In genomic region chr9:127450831-127451680, GRCh38 we compare ENCODE assay signal across 8 cellular contexts. TPM values are rescaled to one million over a fixed set of nuclear protein-coding genes. Genes with fewer than 3 reads are reported as not detected.
DNase-seq lines count a peak whose midpoint lies in the region; TF ChIP-seq lines count a peak whose summit lies in the region.

Gene LRSAM1, plus strand, starts transcription at chr9:127451510. Its CDS starts 3,018 bp downstream, at chr9:127454528.
Gene RPL12, minus strand, starts transcription at chr9:127451406. Its CDS starts 89 bp downstream, at chr9:127451317.

- peak within 1 kb of the TSS; percentile 99 for H3K23ac ChIP-seq in neuronal stem cell (ENCODE audit: low read depth, low read length, poor library complexity)

- H3K4me1 ChIP-seq in neuronal stem cell (ENCODE audit: control insufficient read depth in 2 of 2, insufficient read depth in 1 of 2, low read depth in 1 of 2, low read length in 2 of 2) (peaks cover 11 to 18% of the 10 kb centered on the region in 2 donors), subcutaneous abdominal adipose tissue (ENCODE audit: control insufficient read depth in 5 of 5, insufficient read depth in 5 of 5, low read length in 5 of 5) (peaks cover 8 to 61% (median 40%) of the 10 kb centered on the region in 5 donors)

- H3K27me3 ChIP-seq in neuronal stem cell (ENCODE audit: control insufficient read depth in 3 of 3, insufficient read depth in 3 of 3, low read depth in 1 of 3, low read length in 3 of 3) (no peaks in the 10 kb centered on the region), subcutaneous abdominal adipose tissue (ENCODE audit: control insufficient read depth in 5 of 5, insufficient read depth in 4 of 5, low read length in 5 of 5) (no peaks in the 10 kb centered on the region)

- CTCF ChIA-PET in HEK293T (lab: Yijun Ruan, JAX), result no interaction called here

- WGBS in neuronal stem cell (ENCODE audit: extremely low coverage in 2 of 2, insufficient read length in 2 of 2, insufficient replicate concordance in 1 of 2), 2 donors, result no CpG with 5 or more reads among the region's 73 CpGs

- H2AK5ac ChIP-seq in neuronal stem cell (ENCODE audit: low read depth, low read length), result peak within 1 kb of the TSS; percentile 85

- POLR2A ChIA-PET in HEK293T (lab: Yijun Ruan, JAX), result interaction anchor here (0.5 to 1.8 kb wide), 15 partner anchors 10 to 537 kb away, joined by 3 to 9 read pairs (median 3); partner anchors contain the start of genes RALGPS1 and ZNF79

- peak within 1 kb of the TSS; percentile 91 to 99 for H3K4me3 ChIP-seq in neuronal stem cell (ENCODE audit: low read length in 2 of 2)
- H3K4me3 ChIP-seq in subcutaneous abdominal adipose tissue (ENCODE audit: low read depth in 1 of 5, low read length in 5 of 5), result peak within 1 kb of the TSS; percentile 79 to 92 (median 87)

- H3K36me3 ChIP-seq in neuronal stem cell (replicated peaks in 1 of 2; ENCODE audit: control insufficient read depth in 2 of 2, insufficient read depth in 2 of 2, low read length in 2 of 2), result peaks cover 39 to 61% of the 10 kb centered on the region in 2 donors
- peaks cover 10 to 52% (median 41%) of the 10 kb centered on the region in 5 donors for H3K36me3 ChIP-seq in subcutaneous abdominal adipose tissue (ENCODE audit: control insufficient read depth in 5 of 5, insufficient read depth in 5 of 5, low read length in 5 of 5)

- no peak within 1 kb of the TSS for H2BK12ac ChIP-seq in neuronal stem cell (ENCODE audit: low read length)

- H3K4me2 ChIP-seq in neuronal stem cell (ENCODE audit: insufficient read depth, low read length, poor library complexity, severe bottlenecking), result peak within 1 kb of the TSS; percentile 77

- H2BK15ac ChIP-seq in neuronal stem cell (ENCODE audit: low read length), result no peak within 1 kb of the TSS

- peak within 1 kb of the TSS; percentile 92 for H3K18ac ChIP-seq in neuronal stem cell (ENCODE audit: low read length)

- H3K79me1 ChIP-seq in neuronal stem cell (ENCODE audit: low read depth, low read length), result peaks cover 3% of the 10 kb centered on the region

- peaks cover 0 to 30% of the 10 kb centered on the region in 2 donors for H3K9me3 ChIP-seq in neuronal stem cell (replicated peaks in 1 of 2; ENCODE audit: control insufficient read depth in 2 of 2, insufficient read depth in 1 of 2, low read depth in 1 of 2, low read length in 2 of 2)
- no peaks in the 10 kb centered on the region for H3K9me3 ChIP-seq in subcutaneous abdominal adipose tissue (ENCODE audit: control insufficient read depth in 5 of 5, low read length in 5 of 5)

- peak within 1 kb of the TSS; percentile 99 for H2AFZ ChIP-seq in neuronal stem cell (ENCODE audit: low read length)

- H2BK5ac ChIP-seq in neuronal stem cell (ENCODE audit: low read length), result peak within 1 kb of the TSS; percentile 85

- H3K27ac ChIP-seq in neuronal stem cell (replicated peaks; ENCODE audit: low read length), result peak within 1 kb of the TSS; percentile 69
- peak within 1 kb of the TSS; percentile 92 for H3K27ac ChIP-seq in subcutaneous abdominal adipose tissue (ENCODE audit: low read depth, low read length)

- H3K14ac ChIP-seq in neuronal stem cell (ENCODE audit: low read length), result no peak within 1 kb of the TSS

- in situ Hi-C loops in SK-MEL-5 (cut with HindIII; ENCODE audit: low pct_unique_long_range_greater_than_20kb, low sequenced_read_pairs), result no loop called here

- peak; percentile 51 for DNase-seq in GM04503 (ENCODE audit: low read depth)
- DNase-seq in HEK293T (ENCODE audit: extremely low spot score), result peak; percentile 95
- peak; percentile 96 for DNase-seq in NAMALWA (ENCODE audit: low spot score)
- DNase-seq in SK-MEL-5 (ENCODE audit: low read depth, low spot score), result peak; percentile 94
- DNase-seq in activated naive CD4-positive, alpha-beta T cell treated with Interleukin-2 at 50 U/mL for 16 hours, result peak; percentile 98
- DNase-seq in foreskin melanocyte, result peak; percentile 84
- peak; percentile 97 for DNase-seq in neuronal stem cell (ENCODE audit: low spot score)

- no peak within 1 kb of the TSS for H2BK120ac ChIP-seq in neuronal stem cell (ENCODE audit: low read depth, low read length)

- peak within 1 kb of the TSS; percentile 9 for H4K8ac ChIP-seq in neuronal stem cell (ENCODE audit: low read depth, low read length)

- peak within 1 kb of the TSS; percentile 39 for H3K4ac ChIP-seq in neuronal stem cell (ENCODE audit: low read length)

- peak within 1 kb of the TSS; percentile 66 for H4K91ac ChIP-seq in neuronal stem cell (ENCODE audit: low read depth, low read length, poor library complexity)

- H3K9ac ChIP-seq in neuronal stem cell (ENCODE audit: low read depth, low read length, poor library complexity) (peak within 1 kb of the TSS; percentile 99), subcutaneous abdominal adipose tissue (ENCODE audit: low read length in 5 of 5) (peak within 1 kb of the TSS; percentile 93 to 98 (median 95))

TF ChIP-seq in HEK293T, 16 proteins besides CTCF, POLR2A, EP300 and RAD21:
- TF ChIP-seq SP1 (IDR thresholded peaks at IDR 0.05) (peak; percentile 90), ARNT (IDR thresholded peaks at IDR 0.05) (peak; percentile 10; the same call in 1 of the 2 replicates), FOXK2 (IDR thresholded peaks at IDR 0.05) (no peak), TARDBP (IDR thresholded peaks at IDR 0.05) (no peak), SUZ12 (IDR thresholded peaks at IDR 0.05) (no peak), HDGF (IDR thresholded peaks at IDR 0.05; ENCODE audit: borderline replicate concordance) (no peak), FOXM1 (IDR thresholded peaks at IDR 0.05; ENCODE audit: borderline replicate concordance) (no peak), ELF4 (IDR thresholded peaks at IDR 0.05) (peak; percentile 99), PKNOX1 (IDR thresholded peaks at IDR 0.05) (no peak), CTBP1 (IDR thresholded peaks at IDR 0.05; ENCODE audit: borderline replicate concordance) (peak; percentile 52; the same call in 1 of the 2 replicates), LEF1 (IDR thresholded peaks at IDR 0.05; ENCODE audit: borderline replicate concordance) (peak; percentile 90), BHLHE40 (IDR thresholded peaks at IDR 0.05; ENCODE audit: borderline replicate concordance) (no peak), L3MBTL2 (conservative IDR thresholded peaks at IDR 0.05) (0 out of 2 replicates have a peak, but pooled peaks have one; percentile 11), ZNF384 (IDR thresholded peaks at IDR 0.05) (no peak), NFRKB (IDR thresholded peaks at IDR 0.05) (peak; percentile 67), FOXA1 (IDR thresholded peaks at IDR 0.05) (no peak)

RNA-seq across cellular contexts. Expression of gene LRSAM1, which starts in this region (rescaled TPM):
- total RNA-seq in SK-MEL-5 (2014; rRNA removed; shearing (Covaris generic)), result 6.4 and 9.8 TPM in 2 replicates
- 22.5 and 23.5 TPM in 2 replicates for polyA plus RNA-seq in SK-MEL-5 (2015; cell fraction: cytosol; rRNA removed)
- 30.4 and 66.7 TPM in 2 replicates for polyA plus RNA-seq in SK-MEL-5 (2015; cell fraction: nucleus; rRNA removed)
- polyA plus RNA-seq in neuronal stem cell (2013, experiment 1 of 2), result 7.6 TPM
- 7.2 TPM for polyA plus RNA-seq in neuronal stem cell (2013, experiment 2 of 2)

RNA-seq across cellular contexts. Expression of gene RPL12, which starts in this region (rescaled TPM):
- total RNA-seq in SK-MEL-5 (2014; rRNA removed; shearing (Covaris generic)), result 2,311 and 2,500 TPM in 2 replicates
- polyA plus RNA-seq in SK-MEL-5 (2015; cell fraction: cytosol; rRNA removed), result 2,101 and 2,675 TPM in 2 replicates
- polyA plus RNA-seq in SK-MEL-5 (2015; cell fraction: nucleus; rRNA removed), result 555 and 591 TPM in 2 replicates
- 3,244 TPM for polyA plus RNA-seq in neuronal stem cell (2013, experiment 1 of 2)
- 3,233 TPM for polyA plus RNA-seq in neuronal stem cell (2013, experiment 2 of 2)

Comparison
In these comparisons a context has a peak if more than half of its experiments do, and no peak if none do; other contexts are left out.
1. Peak in every context shown above with its lines: DNase-seq, H3K4me3 ChIP-seq and H3K27ac ChIP-seq.